Comparison of ENCODE assay signal across 18 cellular contexts in the genomic region with DNA sequence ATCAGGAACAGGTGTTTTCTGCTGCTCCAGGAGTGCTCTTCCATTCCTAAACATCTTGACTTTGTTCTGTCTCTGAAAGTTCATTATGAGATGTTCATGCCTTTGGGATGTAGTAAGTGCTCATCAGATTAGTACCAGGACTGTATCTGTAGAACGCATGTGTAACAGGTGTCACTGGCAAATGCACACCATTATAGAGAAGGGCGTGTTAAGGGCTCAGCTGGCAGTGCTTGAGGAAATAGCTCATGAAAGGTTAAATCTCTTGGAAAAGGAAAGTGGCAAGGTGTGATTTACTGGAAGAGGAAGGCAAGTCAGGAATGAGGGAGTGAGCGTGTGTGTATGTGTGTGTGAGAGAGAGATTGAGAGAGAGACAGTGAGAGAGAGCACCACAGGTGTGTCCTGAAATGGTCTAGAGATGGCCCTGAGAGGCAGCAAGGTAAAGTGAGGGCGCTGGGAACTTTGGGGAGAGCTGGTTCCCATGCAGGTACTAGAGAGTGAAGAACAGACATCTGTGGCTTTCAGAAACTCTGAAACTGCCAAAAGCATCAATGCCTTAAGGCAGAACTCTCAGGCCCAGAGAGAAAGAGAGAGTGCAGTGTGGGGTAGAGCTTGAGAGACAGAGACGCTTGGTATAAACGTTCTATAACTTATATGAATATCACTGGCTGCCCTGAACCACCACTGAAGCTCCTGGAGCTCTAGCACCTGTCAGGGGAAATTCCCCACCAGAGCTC. TPM values are rescaled to one million over a fixed set of nuclear protein-coding genes. Genes with fewer than 3 reads are reported as not detected.
DNase-seq lines count a peak whose midpoint lies in the region; ATAC-seq, FAIRE-seq and TF ChIP-seq lines count a peak whose summit lies in the region.
"Had no signal": no experiment of that assay in that cellular context is flagged by ENCODE, and none has a peak within 500 bp of the region (broad histone marks: within the 10 kb centered on the region; RNA-seq: fewer than 3 reads in every experiment).

No MANE protein-coding gene starts in this region.

- FAIRE-seq in urothelium cell line (lab: Jason Lieb, UNC) = peak; percentile 9

- peaks cover 12% of the 10 kb centered on the region for H3K27me3 ChIP-seq in upper lobe of right lung
- H3K27me3 ChIP-seq: BLaER1 had no signal

- ATAC-seq in GM18867 (IDR thresholded peaks at IDR 0.05; ENCODE audit: unreplicated experiment) = peak; percentile 83
- peak; percentile 46 for ATAC-seq in HG02870 (IDR thresholded peaks at IDR 0.05; ENCODE audit: unreplicated experiment)
- ATAC-seq in upper lobe of right lung = no peak
- no peak for ATAC-seq in HG03469 (IDR thresholded peaks at IDR 0.05; ENCODE audit: unreplicated experiment)

- intact Hi-C loops in upper lobe of right lung (cut with DNase I) = no loop called here

- DNase-seq in islet precursor cell (peak; percentile 26), urothelium cell line (ENCODE audit: low spot score) (no peak), HPDE6-E6E7 (ENCODE audit: extremely low spot score) (no peak), upper lobe of right lung (no peak)
- DNase-seq: 8988T; AML-193; Caco-2; CD8-positive, alpha-beta memory T cell; DND-41; GDM1; GOT3; H9; KG1 had no signal

- no peak for TF ChIP-seq CTCF in upper lobe of right lung (IDR thresholded peaks at IDR 0.05)

- H3K36me3 ChIP-seq in upper lobe of right lung = no peaks in the 10 kb centered on the region
- H3K36me3 ChIP-seq: BLaER1 had no signal

- H3K27ac ChIP-seq in upper lobe of right lung = no peak overlapping the region
- H3K27ac ChIP-seq: BLaER1 had no signal

- H3K4me3 ChIP-seq in upper lobe of right lung = no peak overlapping the region
- H3K4me3 ChIP-seq: BLaER1 had no signal

- H3K4me1 ChIP-seq in upper lobe of right lung = no peaks in the 10 kb centered on the region
- H3K4me1 ChIP-seq: BLaER1, Caco-2 had no signal

- H3K9me3 ChIP-seq in upper lobe of right lung = no peaks in the 10 kb centered on the region
- H3K9me3 ChIP-seq: BLaER1, Caco-2 had no signal

RNA-seq across cellular contexts. Expression of a gene that starts 13.7 kb away (rescaled TPM):
- total RNA-seq in upper lobe of right lung = 0.38 TPM
- total RNA-seq: Caco-2; CD8-positive, alpha-beta memory T cell; HT1080 had no signal

RNA-seq across cellular contexts. Expression of a gene that starts 56.7 kb away (rescaled TPM):
- not detected for total RNA-seq in upper lobe of right lung
- total RNA-seq: Caco-2; CD8-positive, alpha-beta memory T cell; H9; HT1080 had no signal

Comparison
In these comparisons a context has a peak if more than half of its experiments do, and no peak if none do; other contexts are left out.
1. ATAC-seq: peak in GM18867 (single experiment) and HG02870 (single experiment); none in upper lobe of right lung (single experiment) and HG03469 (single experiment).